ENCODE assay signal across 14 cellular contexts in the genomic region with DNA sequence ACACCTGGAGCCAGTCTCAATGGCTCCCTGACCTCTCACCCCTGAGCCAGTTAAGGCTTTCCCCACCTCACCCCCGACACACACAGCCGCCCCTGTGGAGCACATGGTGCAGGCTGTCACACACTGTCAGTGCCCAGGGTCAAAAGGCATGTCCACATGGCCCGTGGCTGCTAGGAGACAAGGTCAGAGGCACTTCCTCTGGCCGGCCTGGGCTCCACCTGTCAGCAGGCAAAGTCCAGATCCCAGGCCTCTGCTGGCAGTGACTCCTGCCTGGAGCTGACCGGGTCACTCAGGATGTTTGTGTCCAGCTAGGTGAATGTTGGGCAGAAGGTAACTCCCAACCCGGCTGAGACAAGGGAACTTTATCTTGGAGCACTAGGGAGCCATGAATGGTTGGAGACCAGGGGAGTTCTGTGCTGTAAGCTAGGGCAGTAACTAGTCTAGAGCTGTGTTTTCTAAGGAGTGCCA. TPM values are rescaled to one million over a fixed set of nuclear protein-coding genes. Genes with fewer than 3 reads are reported as not detected.
DNase-seq lines count a peak whose midpoint lies in the region; ATAC-seq and TF ChIP-seq lines count a peak whose summit lies in the region.
"Had no signal": no experiment of that assay in that cellular context is flagged by ENCODE, and none has a peak within 500 bp of the region (broad histone marks: within the 10 kb centered on the region; RNA-seq: fewer than 3 reads in every experiment).

No MANE protein-coding gene starts in this region.

- TF ChIP-seq CTCF in left ventricle myocardium inferior (IDR thresholded peaks at IDR 0.05; ENCODE audit: borderline replicate concordance): no peak
- TF ChIP-seq CTCF in endodermal cell (conservative IDR thresholded peaks at IDR 0.05): no peak
- TF ChIP-seq CTCF in nephron progenitor cell (IDR thresholded peaks at IDR 0.05): no peak

- H3K4me3 ChIP-seq in left ventricle myocardium inferior: no peak overlapping the region
- H3K4me3 ChIP-seq in endodermal cell (ENCODE audit: low read length): no peak overlapping the region
- H3K4me3 ChIP-seq: HAP-1 had no signal

- H3K27ac Mint-ChIP-seq in endodermal cell: peak overlapping the region; percentile 48
- peak overlapping the region; percentile 22 for H3K27ac Mint-ChIP-seq in nephron progenitor cell
- H3K27ac Mint-ChIP-seq: activated CD4-positive, alpha-beta memory T cell treated with anti-CD3 and anti-CD28 coated beads, Interleukin-2, amount 10 ng/mL, durations not matched to agents 7 days and 5 days had no signal

- H3K4me1 Mint-ChIP-seq in endodermal cell (peaks cover 20% of the 10 kb centered on the region), nephron progenitor cell (peaks cover 76% of the 10 kb centered on the region)

- 77 to 90% methylated on average over 4 to 6 of the region's 6 CpGs for WGBS in endodermal cell (ENCODE audit: insufficient coverage in 1 of 2, insufficient read length in 1 of 2), 2 experiments

- DNase-seq in left ventricle myocardium inferior: no peak
- DNase-seq in Right ventricle myocardium superior: no peak
- DNase-seq in endodermal cell: no peak
- no peak for DNase-seq in nephron progenitor cell
- DNase-seq in hippocampal formation (lab: John Stamatoyannopoulos, UW): no peak
- no peak for DNase-seq in NCI-H128 (lab: John Stamatoyannopoulos, UW; ENCODE audit: unreplicated experiment)
- DNase-seq in stimulated activated CD4-positive, alpha-beta T cell treated with anti-CD3 and anti-CD28 coated beads, Interleukin-12 subunit alpha, Interleukin-12 subunit beta, amount 100 ng/mL, for 4 hours: no peak
- DNase-seq in SHP77 treated with DMSO at 0.1 percent for 48 hours (lab: John Stamatoyannopoulos, UW): no peak
- DNase-seq: activated CD4-positive, alpha-beta memory T cell treated with anti-CD3 and anti-CD28 coated beads, Interleukin-2, amount 10 ng/mL, durations not matched to agents 7 days and 5 days; activated naive CD4-positive, alpha-beta T cell treated with anti-CD3 and anti-CD28 coated beads, Interleukin-2, amount 50 U/mL, for 16 hours; AML-193; NCI-H510A; T1000 had no signal

- H3K9me3 ChIP-seq in left ventricle myocardium inferior (replicated peaks): no peaks in the 10 kb centered on the region
- H3K9me3 ChIP-seq in endodermal cell (ENCODE audit: control insufficient read depth, low read length): no peaks in the 10 kb centered on the region
- H3K9me3 ChIP-seq: HAP-1 had no signal

- no peaks in the 10 kb centered on the region for H3K9me3 Mint-ChIP-seq in endodermal cell
- H3K9me3 Mint-ChIP-seq in nephron progenitor cell: no peaks in the 10 kb centered on the region
- H3K9me3 Mint-ChIP-seq: activated CD4-positive, alpha-beta memory T cell treated with anti-CD3 and anti-CD28 coated beads, Interleukin-2, amount 10 ng/mL, durations not matched to agents 7 days and 5 days had no signal

- H3K27me3 ChIP-seq in left ventricle myocardium inferior (ENCODE audit: low read depth) (no peaks in the 10 kb centered on the region), endodermal cell (ENCODE audit: control insufficient read depth, insufficient read depth, low read length, poor library complexity, severe bottlenecking) (no peaks in the 10 kb centered on the region)

- H3K27ac ChIP-seq in left ventricle myocardium inferior (replicated peaks) (peak overlapping the region; percentile 52), endodermal cell (ENCODE audit: low read depth, low read length) (peak overlapping the region; percentile 32)

- H3K4me3 Mint-ChIP-seq in endodermal cell: no peak overlapping the region
- no peak overlapping the region for H3K4me3 Mint-ChIP-seq in nephron progenitor cell
- H3K4me3 Mint-ChIP-seq: activated CD4-positive, alpha-beta memory T cell treated with anti-CD3 and anti-CD28 coated beads, Interleukin-2, amount 10 ng/mL, durations not matched to agents 7 days and 5 days had no signal

- no peak for ATAC-seq in Right ventricle myocardium superior (ENCODE audit: poor library complexity)

- H3K9ac ChIP-seq in endodermal cell (ENCODE audit: extremely low read depth, low read length, poor library complexity, severe bottlenecking): no peak overlapping the region

- H3K36me3 Mint-ChIP-seq in endodermal cell (ENCODE audit: low read depth) (peaks cover 20% of the 10 kb centered on the region), nephron progenitor cell (ENCODE audit: low read depth) (peaks cover 17% of the 10 kb centered on the region)

- H3K27me3 Mint-ChIP-seq in endodermal cell (ENCODE audit: insufficient read depth) (no peaks in the 10 kb centered on the region), nephron progenitor cell (ENCODE audit: low read depth, poor library complexity) (peaks cover 7% of the 10 kb centered on the region)
- H3K27me3 Mint-ChIP-seq: activated CD4-positive, alpha-beta memory T cell treated with anti-CD3 and anti-CD28 coated beads, Interleukin-2, amount 10 ng/mL, durations not matched to agents 7 days and 5 days had no signal

- no peaks in the 10 kb centered on the region for H3K36me3 ChIP-seq in left ventricle myocardium inferior
- peaks cover 22% of the 10 kb centered on the region for H3K36me3 ChIP-seq in endodermal cell (ENCODE audit: control insufficient read depth, insufficient read depth, low read length)

- intact Hi-C loops in left ventricle myocardium inferior (cut with micrococcal nuclease): no loop called here
- intact Hi-C loops in Right ventricle myocardium superior (cut with DNase I): no loop called here

- peaks cover 56% of the 10 kb centered on the region for H3K4me1 ChIP-seq in left ventricle myocardium inferior
- H3K4me1 ChIP-seq in endodermal cell (ENCODE audit: control insufficient read depth, insufficient read depth, low read length): peaks cover 3% of the 10 kb centered on the region

RNA-seq across cellular contexts. Expression of gene SREBF1, which starts 6.0 kb away (rescaled TPM):
- total RNA-seq in left ventricle myocardium inferior: 10.2 TPM
- 14.7 TPM for total RNA-seq in Right ventricle myocardium superior
- total RNA-seq in endodermal cell: 10 to 100 TPM; 39.0 to 58.2 TPM
- polyA plus RNA-seq in endodermal cell (2013, experiment 1 of 2): 69.1 TPM
- polyA plus RNA-seq in endodermal cell (2013, experiment 2 of 2): 66.7 TPM
